In the genomic region with DNA sequence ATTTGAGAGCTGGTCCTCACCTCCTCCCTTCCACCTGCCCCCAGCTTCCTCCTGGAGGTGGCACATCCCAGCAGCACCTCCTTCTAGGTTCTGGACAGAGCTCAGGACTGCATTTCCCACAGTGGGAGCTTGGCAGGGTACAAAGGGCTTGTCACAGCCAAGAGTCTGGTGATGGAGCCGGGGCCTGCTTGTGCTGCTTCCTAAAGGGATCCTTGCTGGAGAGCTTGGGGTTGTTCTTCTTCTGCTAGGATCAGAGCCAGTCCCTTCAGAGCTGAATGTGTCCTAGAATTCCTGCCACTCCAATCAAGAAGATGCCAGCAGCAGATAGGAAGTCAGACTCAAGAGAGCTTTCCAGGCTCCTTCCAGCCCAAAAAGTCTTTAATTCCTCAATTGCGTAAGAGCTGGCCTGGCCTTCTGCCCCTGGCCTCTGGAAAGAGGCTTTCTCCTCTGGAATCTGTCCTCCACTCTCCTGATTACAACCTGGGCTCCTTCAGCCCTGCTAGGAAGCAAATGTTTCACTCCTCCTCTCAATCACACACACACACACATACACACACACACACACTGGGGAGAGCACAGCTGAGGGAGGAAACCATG, we compare ENCODE assay signal across 22 cellular contexts. TPM values are rescaled to one million over a fixed set of nuclear protein-coding genes. Genes with fewer than 3 reads are reported as not detected.
DNase-seq lines count a peak whose midpoint lies in the region; TF ChIP-seq lines count a peak whose summit lies in the region.
"Had no signal": no experiment of that assay in that cellular context is flagged by ENCODE, and none has a peak within 500 bp of the region (broad histone marks: within the 10 kb centered on the region; RNA-seq: fewer than 3 reads in every experiment).

No MANE protein-coding gene starts in this region.

- no peak for TF ChIP-seq POLR2A in erythroblast (IDR thresholded peaks at IDR 0.05; ENCODE audit: low read length)

- peak; percentile 84 for DNase-seq in G401 (ENCODE audit: low spot score)
- peak; percentile 79 for DNase-seq in cerebellar cortex (ENCODE audit: low spot score)
- peak; percentile 77 for DNase-seq in islet precursor cell
- no peak for DNase-seq in erythroblast (lab: John Stamatoyannopoulos, UW)
- no peak for DNase-seq in SKM-1 treated with dmso at 0.1 percent for 144 hours (lab: John Stamatoyannopoulos, UW; ENCODE audit: unreplicated experiment)
- no peak for DNase-seq in NCI-H2171 treated with DMSO at 0.1 percent for 48 hours (lab: John Stamatoyannopoulos, UW)
- DNase-seq: activated CD4-positive, alpha-beta T cell treated with anti-CD3 and anti-CD28 coated beads for 4 hours; activated naive CD4-positive, alpha-beta T cell treated with anti-CD3 and anti-CD28 coated beads for 36 hours; activated T-cell treated with anti-CD3 and anti-CD28 coated beads, Interleukin-2, amount 50 U/mL, for 48 hours; anterior cingulate cortex; CD4-positive, CD25-positive, alpha-beta regulatory T cell; central memory CD4-positive, alpha-beta T cell; DMS 273 treated with DMSO at 0.1 percent for 48 hours; foreskin keratinocyte; H9; hypothalamus; stimulated activated CD4-positive, alpha-beta T cell treated with anti-CD3 and anti-CD28 coated beads, Interleukin-4, amount 100 ng/mL, for 24 hours; stimulated activated naive CD4-positive, alpha-beta T cell treated with Interleukin-2 at 50 U/mL for 16 hours; T-helper 2 cell had no signal

- in situ Hi-C loops in G401 (cut with HindIII; ENCODE audit: low sequenced_read_pairs) = no loop called here

RNA-seq across cellular contexts. Expression of a gene that starts 4.4 kb away (rescaled TPM):
- not detected in 2 replicates for total RNA-seq in G401 (2014; rRNA removed; shearing (Covaris generic))
- total RNA-seq: activated naive CD4-positive, alpha-beta T cell treated with anti-CD3 and anti-CD28 coated beads for 36 hours; CD4-positive, CD25-positive, alpha-beta regulatory T cell; foreskin keratinocyte; H9; lung microvascular endothelial cell; myocyte; renal cortical epithelial cell had no signal

RNA-seq across cellular contexts. Expression of a gene that starts 27.1 kb away (rescaled TPM):
- total RNA-seq in G401 (2014; rRNA removed; shearing (Covaris generic)) = not detected in 2 replicates
- total RNA-seq: activated naive CD4-positive, alpha-beta T cell treated with anti-CD3 and anti-CD28 coated beads for 36 hours; CD4-positive, CD25-positive, alpha-beta regulatory T cell; foreskin keratinocyte; H9; lung microvascular endothelial cell; myocyte; renal cortical epithelial cell had no signal

RNA-seq across cellular contexts. Expression of a gene that starts 51.9 kb away (rescaled TPM):
- total RNA-seq in G401 (2014; rRNA removed; shearing (Covaris generic)) = not detected in 2 replicates
- total RNA-seq: activated naive CD4-positive, alpha-beta T cell treated with anti-CD3 and anti-CD28 coated beads for 36 hours; CD4-positive, CD25-positive, alpha-beta regulatory T cell; foreskin keratinocyte; H9; lung microvascular endothelial cell; myocyte; renal cortical epithelial cell had no signal

Comparison
In these comparisons a context has a peak if more than half of its experiments do, and no peak if none do; other contexts are left out.
1. DNase-seq: peak in G401 (single experiment), cerebellar cortex (single experiment) and islet precursor cell (single experiment); none in erythroblast (0 of 2), SKM-1 treated with dmso at 0.1 percent for 144 hours (single experiment) and NCI-H2171 treated with DMSO at 0.1 percent for 48 hours (single experiment).